9 cellular contexts compared by ENCODE assay signal in genomic region chr16:3173892-3174617, GRCh38. TPM values are rescaled to one million over a fixed set of nuclear protein-coding genes. Genes with fewer than 3 reads are reported as not detected.
DNase-seq lines count a peak whose midpoint lies in the region; ATAC-seq, FAIRE-seq and TF ChIP-seq lines count a peak whose summit lies in the region.
"Had no signal": no experiment of that assay in that cellular context is flagged by ENCODE, and none has a peak within 500 bp of the region (broad histone marks: within the 10 kb centered on the region; RNA-seq: fewer than 3 reads in every experiment).

No MANE protein-coding gene starts in this region.

- no peak overlapping the region for H3K4ac ChIP-seq in IMR-90 (ENCODE audit: low read depth, low read length)

- H2AFZ ChIP-seq in IMR-90 (replicated peaks; ENCODE audit: low read length, poor library complexity), result peak overlapping the region; percentile 85
- H2AFZ ChIP-seq in HepG2 (ENCODE audit: low read length), result no peak overlapping the region

- no peak overlapping the region for H3K56ac ChIP-seq in IMR-90 (ENCODE audit: extremely low read depth, insufficient read depth, low read length)

- H3K9me3 Mint-ChIP-seq in activated CD4-positive, alpha-beta memory T cell treated with anti-CD3 and anti-CD28 coated beads for 36 hours, result no peaks in the 10 kb centered on the region

- H2BK15ac ChIP-seq in IMR-90 (ENCODE audit: low read depth, low read length), result no peak overlapping the region

- POLR2A ChIA-PET in IMR-90 (lab: Charles Lee; ENCODE audit: unreplicated experiment), result no interaction called here
- POLR2A ChIA-PET in activated CD4-positive, alpha-beta memory T cell treated with anti-CD3 and anti-CD28 coated beads for 36 hours (lab: Charles Lee), result interaction anchor here (1.3 kb wide), 1 partner anchor 23 kb away, joined by 3 read pairs; no protein-coding TSS in a partner anchor
- POLR2A ChIA-PET in HepG2 (lab: Yijun Ruan, JAX), result interaction anchor here (0.7 to 1.1 kb wide), 2 partner anchors 11 to 39 kb away, joined by 3 read pairs; partner anchors contain the start of gene ZNF213

- no peak for FAIRE-seq in HepG2 (lab: Jason Lieb, UNC)

- H3K4me3 ChIP-seq in IMR-90 (ENCODE audit: insufficient read depth, low read depth, low read length), result peak overlapping the region; percentile 20; the same call in 1 of the 2 replicates
- H3K4me3 ChIP-seq in HepG2 (replicated peaks in 1 of 3; ENCODE audit: insufficient read depth in 1 of 3, low read depth in 2 of 3, low read length in 3 of 3), result peak overlapping the region; percentile 5 to 71 (median 50)

- in situ Hi-C loops in IMR-90 (cut with MboI; ENCODE audit: low sequenced_read_pairs) (no loop called here), HepG2 (cut with HindIII; ENCODE audit: extremely low pct_ligation_motif_present, low pct_unique_long_range_greater_than_20kb) (no loop called here)

- no peak overlapping the region for H2BK20ac ChIP-seq in IMR-90 (ENCODE audit: low read depth, low read length)

- peak; percentile 29; the same call in 1 of the 2 replicates for TF ChIP-seq CTCF in IMR-90 (conservative IDR thresholded peaks at IDR 0.05; ENCODE audit: low read depth, low read length)
- peak; percentile 72 for TF ChIP-seq CTCF in HepG2 (CRISPR knock-in tag; IDR thresholded peaks at IDR 0.05)

- no peak overlapping the region for H3K27ac ChIP-seq in IMR-90 (ENCODE audit: insufficient read depth, low read length)
- no peak overlapping the region for H3K27ac ChIP-seq in HepG2 (ENCODE audit: extremely low read length, insufficient read depth, low read length)

- H4K5ac ChIP-seq in IMR-90 (ENCODE audit: low read depth, low read length), result no peak overlapping the region

- H3K9ac ChIP-seq in IMR-90 (ENCODE audit: low read depth, low read length), result no peak overlapping the region
- H3K9ac ChIP-seq in HepG2 (ENCODE audit: insufficient read depth, low read depth, low read length), result 0 out of 2 replicates have a peak overlapping the region, but pooled peaks have one; percentile 0

- H3K9me3 ChIP-seq in IMR-90 (ENCODE audit: control insufficient read depth, insufficient read depth, low read length), result no peaks in the 10 kb centered on the region
- H3K9me3 ChIP-seq in HepG2 (ENCODE audit: low read length), result no peaks in the 10 kb centered on the region

- WGBS in IMR-90 (ENCODE audit: extremely low coverage in 2 of 2, insufficient read length in 1 of 2), 2 experiments, result 3% methylated on average over 7 of the region's 24 CpGs; no CpG with 5 or more reads in 1 of the 2 experiments
- WGBS in HepG2 (ENCODE audit: low lambda C conversion rate), result 3% methylated on average over 24 of the region's 24 CpGs

- H4K91ac ChIP-seq in IMR-90 (ENCODE audit: insufficient read depth, low read depth, low read length), result no peak overlapping the region

- CTCF ChIA-PET in IMR-90 (lab: Yijun Ruan, JAX), result no interaction called here
- CTCF ChIA-PET in activated CD4-positive, alpha-beta memory T cell treated with anti-CD3 and anti-CD28 coated beads for 36 hours (lab: Charles Lee), result interaction anchor here (0.8 to 1.3 kb wide), 4 partner anchors 11 to 146 kb away, joined by 3 to 4 read pairs (median 3); partner anchors contain the start of gene IL32
- CTCF ChIA-PET in HepG2 (lab: Yijun Ruan, JAX; ENCODE audit: low intra/inter-chr PET ratio, low total read pairs), result interaction anchor here (1.3 kb wide), 1 partner anchor 21 kb away, joined by 3 read pairs; no protein-coding TSS in a partner anchor

- peak overlapping the region; percentile 40 for H2AK9ac ChIP-seq in IMR-90 (replicated peaks; ENCODE audit: low read depth, low read length, poor library complexity)

- peaks cover 2% of the 10 kb centered on the region; the same call in 1 of the 2 replicates for H3K4me1 ChIP-seq in IMR-90 (ENCODE audit: control insufficient read depth, insufficient read depth, low read length)
- H3K4me1 ChIP-seq in HepG2 (ENCODE audit: insufficient read depth, low read length), result peaks cover 50% of the 10 kb centered on the region

- TF ChIP-seq RAD21 in IMR-90 (IDR thresholded peaks at IDR 0.05; ENCODE audit: low read length), result no peak
- TF ChIP-seq RAD21 in HepG2 (CRISPR knock-in tag; IDR thresholded peaks at IDR 0.05), result no peak

- H3K79me1 ChIP-seq in IMR-90 (ENCODE audit: low read depth in 1 of 2, low read length in 2 of 2), result no peaks in the 10 kb centered on the region

- peak overlapping the region; percentile 19 for H3K27ac Mint-ChIP-seq in activated CD4-positive, alpha-beta memory T cell treated with anti-CD3 and anti-CD28 coated beads for 36 hours

- H3K4me3 Mint-ChIP-seq in activated CD4-positive, alpha-beta memory T cell treated with anti-CD3 and anti-CD28 coated beads for 36 hours, result peak overlapping the region; percentile 71

- ATAC-seq in IMR-90 (ENCODE audit: low read depth) (no peak), HepG2 (no peak), GM21529 (IDR thresholded peaks at IDR 0.05; ENCODE audit: unreplicated experiment) (no peak)

- peaks cover 51% of the 10 kb centered on the region for H3K27me3 Mint-ChIP-seq in activated CD4-positive, alpha-beta memory T cell treated with anti-CD3 and anti-CD28 coated beads for 36 hours

- peaks cover 9% of the 10 kb centered on the region for H4K20me1 ChIP-seq in IMR-90 (ENCODE audit: insufficient read depth, low read length)
- H4K20me1 ChIP-seq in HepG2 (ENCODE audit: insufficient read depth, low read length), result no peaks in the 10 kb centered on the region

- H3K36me3 ChIP-seq in IMR-90 (ENCODE audit: control insufficient read depth, insufficient read depth, low read length) (no peaks in the 10 kb centered on the region), HepG2 (replicated peaks in 1 of 2; ENCODE audit: control insufficient read depth in 1 of 2, insufficient read depth in 2 of 2, low read length in 2 of 2) (no peaks in the 10 kb centered on the region)

- TF ChIP-seq EP300 in HepG2 (IDR thresholded peaks at IDR 0.05; ENCODE audit: low read depth in 2 of 2, low read length in 2 of 2) (no peak), HepG2 (CRISPR knock-in tag; IDR thresholded peaks at IDR 0.05; ENCODE audit: borderline replicate concordance) (no peak)

- no peaks in the 10 kb centered on the region for H3K79me2 ChIP-seq in HepG2 (ENCODE audit: insufficient read depth, low read length)

- H3K36me3 Mint-ChIP-seq in activated CD4-positive, alpha-beta memory T cell treated with anti-CD3 and anti-CD28 coated beads for 36 hours, result peaks cover 3% of the 10 kb centered on the region

- no peak overlapping the region for H3K23ac ChIP-seq in IMR-90 (ENCODE audit: low read depth, low read length)

- H3K4me1 Mint-ChIP-seq in activated CD4-positive, alpha-beta memory T cell treated with anti-CD3 and anti-CD28 coated beads for 36 hours (ENCODE audit: low read depth), result peaks cover 34% of the 10 kb centered on the region

- H3K27me3 ChIP-seq in IMR-90 (ENCODE audit: control insufficient read depth, insufficient read depth, low read length) (peaks cover 47% of the 10 kb centered on the region), HepG2 (ENCODE audit: control insufficient read depth in 1 of 2, insufficient read depth in 2 of 2, low read length in 2 of 2) (peaks cover 0 to under 1% of the 10 kb centered on the region in 2 experiments; a peak in 1 of 5 replicates)

- peak; percentile 57 for DNase-seq in NK-92 treated with Interleukin-12 subunit alpha and Interleukin-12 subunit beta, amount 100 ng/mL, for 24 hours (lab: John Stamatoyannopoulos, UW)
- DNase-seq in NK-92 (lab: John Stamatoyannopoulos, UW; ENCODE audit: unreplicated experiment) (no peak), IMR-90 (no peak), HepG2 (ENCODE audit: low spot score) (peak; percentile 65), AG08396 (ENCODE audit: low spot score) (no peak), KG1 (lab: John Stamatoyannopoulos, UW) (no peak)
- peak; percentile 57 for DNase-seq in activated CD4-positive, alpha-beta memory T cell treated with anti-CD3 and anti-CD28 coated beads for 36 hours

- H3K14ac ChIP-seq in IMR-90 (replicated peaks; ENCODE audit: low read depth, low read length), result no peak overlapping the region

- intact Hi-C loops in IMR-90 (cut with micrococcal nuclease) (no loop called here), HepG2 (cut with micrococcal nuclease; ENCODE audit: unreplicated experiment) (loop anchor here (5.0 kb wide), 1 partner anchor 42 kb away; no protein-coding TSS in a partner anchor)
- intact Hi-C loops in activated CD4-positive, alpha-beta memory T cell treated with anti-CD3 and anti-CD28 coated beads for 36 hours (cut with micrococcal nuclease), result loop anchor here (2.0 to 5.0 kb wide), 3 partner anchors 15 to 283 kb away; partner anchors contain the start of gene OR1F1

- H3K4me2 ChIP-seq in IMR-90 (ENCODE audit: low read depth, low read length) (peak overlapping the region; percentile 60), HepG2 (ENCODE audit: low read depth, low read length) (peak overlapping the region; percentile 82)

- 0 out of 2 replicates have a peak, but pooled peaks cover 2% of the 10 kb centered on the region for H3K9me1 ChIP-seq in IMR-90 (ENCODE audit: insufficient read depth, low read length)

- TF ChIP-seq POLR2A in IMR-90 (IDR thresholded peaks at IDR 0.05; ENCODE audit: low read depth, low read length), result no peak
- no peak for TF ChIP-seq POLR2A in HepG2 (IDR thresholded peaks at IDR 0.05; ENCODE audit: insufficient read depth in 1 of 2, low read depth in 2 of 2, low read length in 2 of 2)

- BruUV-seq in IMR-90 (replicated peaks; lab: Mats Ljungman, UMichigan), result no TSS peak
- BruUV-seq in HepG2 (replicated peaks; lab: Mats Ljungman, UMichigan), result no TSS peak

- dilution Hi-C loops in IMR-90 (cut with HindIII; ENCODE audit: low sequenced_read_pairs, unreplicated experiment), result no loop called here

- H2BK5ac ChIP-seq in IMR-90 (ENCODE audit: low read depth, low read length, poor library complexity, severe bottlenecking), result no peak overlapping the region

- H2BK120ac ChIP-seq in IMR-90 (ENCODE audit: low read depth, low read length), result no peak overlapping the region

- no peak overlapping the region for H2AK5ac ChIP-seq in IMR-90 (ENCODE audit: low read depth, low read length)

- no peak overlapping the region for H3K18ac ChIP-seq in IMR-90 (ENCODE audit: low read depth, low read length)

- no peak overlapping the region for H4K8ac ChIP-seq in IMR-90 (ENCODE audit: low read depth in 2 of 2, low read length in 2 of 2)

RNA-seq across cellular contexts. Expression of gene OR1F1, which starts 13.9 kb away (rescaled TPM):
- total RNA-seq in IMR-90 (2012; rRNA removed) (not detected in 2 replicates), HepG2 (2016; rRNA removed; fragmentation: Illumina TruSeq; extraction: Trizol) (not detected in 2 replicates)
- polyA plus RNA-seq in IMR-90 (2012; rRNA removed) (0.12 and 0.27 TPM in 2 replicates), HepG2 (2011; rRNA removed) (0.90 and 0.97 TPM in 2 replicates)
- 0.18 TPM in 1 of 2 replicates, not detected in the other for polyA plus RNA-seq in IMR-90 (2012; cell fraction: cytosol; rRNA removed)
- 0.29 and 0.42 TPM in 2 replicates for polyA plus RNA-seq in IMR-90 (2012; cell fraction: nucleus; rRNA removed; ENCODE audit: low replicate concordance)
- total RNA-seq in activated CD4-positive, alpha-beta memory T cell treated with anti-CD3 and anti-CD28 coated beads for 36 hours, result not detected
- total RNA-seq in HepG2 (2016; cell fraction: cytosol; rRNA removed; fragmentation: Illumina TruSeq; extraction: Trizol; ENCODE audit: low read depth), result not detected in 2 replicates
- total RNA-seq in HepG2 (2016; cell fraction: insoluble cytoplasmic fraction; rRNA removed; fragmentation: Illumina TruSeq; extraction: Trizol), result 0.15 TPM in 1 of 2 replicates, not detected in the other
- total RNA-seq in HepG2 (2016; cell fraction: membrane; rRNA removed; fragmentation: Illumina TruSeq; extraction: Trizol), result not detected in 2 replicates
- not detected in 2 replicates for total RNA-seq in HepG2 (2016; cell fraction: nucleus; rRNA removed; fragmentation: Illumina TruSeq; extraction: Trizol)
- 0.94 and 1.1 TPM in 2 replicates for polyA plus RNA-seq in HepG2 (2011; cell fraction: cytosol; rRNA removed)
- polyA plus RNA-seq in HepG2 (2011; cell fraction: nucleus; rRNA removed), result 0.88 and 1.3 TPM in 2 replicates
- polyA plus RNA-seq in HepG2 (2012), result 0.25 and 0.40 TPM in 2 replicates
- not detected in 2 replicates for polyA plus RNA-seq in HepG2 (2016; cell fraction: cytosol; fragmentation: Illumina TruSeq; extraction: Trizol; ENCODE audit: low read depth)
- polyA plus RNA-seq in HepG2 (2016; cell fraction: insoluble cytoplasmic fraction; fragmentation: Illumina TruSeq; extraction: Trizol; ENCODE audit: low read depth), result not detected in 2 replicates
- polyA plus RNA-seq in HepG2 (2016; cell fraction: membrane; fragmentation: Illumina TruSeq; extraction: Trizol; ENCODE audit: low read depth), result not detected in 2 replicates
- 0.53 TPM in 1 of 2 replicates, not detected in the other for polyA plus RNA-seq in HepG2 (2016; cell fraction: nucleus; fragmentation: Illumina TruSeq; extraction: Trizol; ENCODE audit: insufficient read depth, low read depth)
- 4.7 and 5.0 TPM in 2 replicates for polyA minus RNA-seq in HepG2 (2011; rRNA and poly(A)+ RNA removed; ENCODE audit: low replicate concordance)
- 0.69 TPM in 1 of 2 replicates, not detected in the other for polyA minus RNA-seq in HepG2 (2011; cell fraction: cytosol; rRNA and poly(A)+ RNA removed)
- polyA minus RNA-seq in HepG2 (2011; cell fraction: nucleus; rRNA and poly(A)+ RNA removed), result 0.64 TPM in 1 of 2 replicates, not detected in the other
- total RNA-seq: dermis microvascular lymphatic vessel endothelial cell had no signal

RNA-seq across cellular contexts. Expression of gene ZNF213, which starts 39.2 kb away (rescaled TPM):
- total RNA-seq in IMR-90 (2012; rRNA removed), result 0.56 and 0.72 TPM in 2 replicates
- polyA plus RNA-seq in IMR-90 (2012; rRNA removed), result 4.0 and 4.1 TPM in 2 replicates
- 2.3 and 4.0 TPM in 2 replicates for polyA plus RNA-seq in IMR-90 (2012; cell fraction: cytosol; rRNA removed)
- 1.7 and 4.7 TPM in 2 replicates for polyA plus RNA-seq in IMR-90 (2012; cell fraction: nucleus; rRNA removed; ENCODE audit: low replicate concordance)
- total RNA-seq in activated CD4-positive, alpha-beta memory T cell treated with anti-CD3 and anti-CD28 coated beads for 36 hours, result 1 to 10 TPM; 9.0 TPM
- 0.97 and 1.2 TPM in 2 replicates for total RNA-seq in HepG2 (2016; rRNA removed; fragmentation: Illumina TruSeq; extraction: Trizol)
- 0.51 and 0.71 TPM in 2 replicates for total RNA-seq in HepG2 (2016; cell fraction: cytosol; rRNA removed; fragmentation: Illumina TruSeq; extraction: Trizol; ENCODE audit: low read depth)
- 0.78 and 0.92 TPM in 2 replicates for total RNA-seq in HepG2 (2016; cell fraction: insoluble cytoplasmic fraction; rRNA removed; fragmentation: Illumina TruSeq; extraction: Trizol)
- total RNA-seq in HepG2 (2016; cell fraction: membrane; rRNA removed; fragmentation: Illumina TruSeq; extraction: Trizol), result 1.7 and 2.6 TPM in 2 replicates
- 0.78 and 1.0 TPM in 2 replicates for total RNA-seq in HepG2 (2016; cell fraction: nucleus; rRNA removed; fragmentation: Illumina TruSeq; extraction: Trizol)
- polyA plus RNA-seq in HepG2 (2011; rRNA removed), result 0.59 and 0.77 TPM in 2 replicates
- polyA plus RNA-seq in HepG2 (2011; cell fraction: cytosol; rRNA removed), result 0.38 and 0.42 TPM in 2 replicates
- polyA plus RNA-seq in HepG2 (2011; cell fraction: nucleus; rRNA removed), result 1.5 and 1.7 TPM in 2 replicates
- 2.8 and 3.3 TPM in 2 replicates for polyA plus RNA-seq in HepG2 (2012)
- polyA plus RNA-seq in HepG2 (2016; cell fraction: cytosol; fragmentation: Illumina TruSeq; extraction: Trizol; ENCODE audit: low read depth), result 1.4 and 1.9 TPM in 2 replicates
- polyA plus RNA-seq in HepG2 (2016; cell fraction: insoluble cytoplasmic fraction; fragmentation: Illumina TruSeq; extraction: Trizol; ENCODE audit: low read depth), result 2.2 and 3.9 TPM in 2 replicates
- 3.0 and 3.5 TPM in 2 replicates for polyA plus RNA-seq in HepG2 (2016; cell fraction: membrane; fragmentation: Illumina TruSeq; extraction: Trizol; ENCODE audit: low read depth)
- polyA plus RNA-seq in HepG2 (2016; cell fraction: nucleus; fragmentation: Illumina TruSeq; extraction: Trizol; ENCODE audit: insufficient read depth, low read depth), result 2.6 and 3.8 TPM in 2 replicates
- 1.5 and 2.3 TPM in 2 replicates for polyA minus RNA-seq in HepG2 (2011; rRNA and poly(A)+ RNA removed; ENCODE audit: low replicate concordance)
- 2.1 and 2.5 TPM in 2 replicates for polyA minus RNA-seq in HepG2 (2011; cell fraction: cytosol; rRNA and poly(A)+ RNA removed)
- polyA minus RNA-seq in HepG2 (2011; cell fraction: nucleus; rRNA and poly(A)+ RNA removed), result 0.26 and 0.50 TPM in 2 replicates

Comparison
In these comparisons a context has a peak if more than half of its experiments do, and no peak if none do; other contexts are left out.
1. DNase-seq: peak in NK-92 treated with Interleukin-12 subunit alpha and Interleukin-12 subunit beta, amount 100 ng/mL, for 24 hours (single experiment), activated CD4-positive, alpha-beta memory T cell treated with anti-CD3 and anti-CD28 coated beads for 36 hours (single experiment) and HepG2 (single experiment); none in NK-92 (single experiment), IMR-90 (single experiment), AG08396 (single experiment) and KG1 (single experiment).